Comparison of ENCODE assay signal across 27 cellular contexts in the genomic region with DNA sequence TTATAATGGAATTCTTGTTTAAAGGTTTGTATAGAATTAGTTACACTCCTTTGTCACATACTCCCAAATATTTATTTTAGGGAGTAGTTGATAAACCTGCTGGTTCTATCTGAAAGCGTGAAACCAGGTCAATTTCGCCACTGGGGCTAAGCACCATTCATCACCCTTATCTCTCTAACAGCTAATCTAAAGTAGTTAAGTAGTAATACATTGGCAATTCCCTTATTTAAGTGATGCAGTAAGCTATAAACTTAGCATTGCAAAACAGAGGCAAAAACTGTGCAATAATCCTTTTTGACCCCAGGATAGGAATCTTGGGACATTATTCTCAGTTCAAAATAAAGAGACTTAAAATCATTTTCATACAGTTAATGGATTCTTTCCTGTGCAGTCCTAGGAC. TPM values are rescaled to one million over a fixed set of nuclear protein-coding genes. Genes with fewer than 3 reads are reported as not detected.
DNase-seq lines count a peak whose midpoint lies in the region; ATAC-seq and TF ChIP-seq lines count a peak whose summit lies in the region.
"Had no signal": no experiment of that assay in that cellular context is flagged by ENCODE, and none has a peak within 500 bp of the region (broad histone marks: within the 10 kb centered on the region; RNA-seq: fewer than 3 reads in every experiment).

No MANE protein-coding gene starts in this region.

- no peak for TF ChIP-seq POLR2A in adrenal gland (IDR thresholded peaks at IDR 0.05)

- POLR2A ChIA-PET in HEK293T (lab: Yijun Ruan, JAX) = interaction anchor here (2.2 kb wide), 1 partner anchor 34 kb away, joined by 10 read pairs; a partner anchor contains a TSS

- TF ChIP-seq CTCF in left lung (IDR thresholded peaks at IDR 0.05) = no peak
- no peak for TF ChIP-seq CTCF in upper lobe of right lung (IDR thresholded peaks at IDR 0.05)
- no peak for TF ChIP-seq CTCF in adrenal gland (IDR thresholded peaks at IDR 0.05)

- DNase-seq in HEK293T (ENCODE audit: extremely low spot score) (peak; percentile 24), amniotic epithelial cell (ENCODE audit: low read depth) (peak; percentile 39), left lung (no peak), upper lobe of right lung (no peak), adrenal gland (no peak), NCI-H2227 (lab: John Stamatoyannopoulos, UW; ENCODE audit: unreplicated experiment) (no peak), LoVo (ENCODE audit: low spot score) (no peak), NCI-H2171 treated with DMSO at 0.1 percent for 48 hours (lab: John Stamatoyannopoulos, UW) (no peak)
- DNase-seq: BE2C; Calu3; CD8-positive, alpha-beta memory T cell; DMS153; DND-41; H7; HFFc6; IMR-90; KG1; MM.1S; NCI-H1694 treated with DMSO at 0.1 percent for 48 hours; NCI-H2081; NCI-H2171; NCI-H446; NCI-H524 treated with DMSO at 0.1 percent for 48 hours; NCI-H774; SIG-M5 had no signal

- H3K4me1 ChIP-seq in left lung (peaks cover 5 to 16% of the 10 kb centered on the region in 2 donors), upper lobe of right lung (peaks cover 14% of the 10 kb centered on the region), adrenal gland (replicated peaks in 1 of 2) (peaks cover 0 to 10% of the 10 kb centered on the region in 2 donors)
- H3K4me1 ChIP-seq: A549 had no signal

- CTCF ChIA-PET in HEK293T (lab: Yijun Ruan, JAX) = interaction anchor here (0.7 kb wide), 1 partner anchor 13 kb away, joined by 3 read pairs; no protein-coding TSS in a partner anchor

- WGBS in adrenal gland, 4 donors = 76 to 87% (median 82%) methylated on average over 2 of the region's 2 CpGs

- H3K9me3 ChIP-seq in left lung = no peaks in the 10 kb centered on the region
- H3K9me3 ChIP-seq in upper lobe of right lung = no peaks in the 10 kb centered on the region
- no peaks in the 10 kb centered on the region for H3K9me3 ChIP-seq in adrenal gland (replicated peaks in 1 of 3)
- H3K9me3 ChIP-seq: A549, BE2C had no signal

- ATAC-seq in left lung (peak; percentile 37), upper lobe of right lung (peak; percentile 56)
- ATAC-seq: A549, SK-N-SH treated with all-trans-retinoic acid at 6 μM for 48 hours had no signal

- peak overlapping the region in 1 of 2 donors; percentile 27 for H3K27ac ChIP-seq in left lung
- peak overlapping the region; percentile 32 for H3K27ac ChIP-seq in upper lobe of right lung
- no peak overlapping the region for H3K27ac ChIP-seq in adrenal gland
- H3K27ac ChIP-seq: A549 had no signal

- H3K4me3 ChIP-seq in left lung = no peak overlapping the region
- no peak overlapping the region for H3K4me3 ChIP-seq in upper lobe of right lung
- no peak overlapping the region for H3K4me3 ChIP-seq in adrenal gland
- H3K4me3 ChIP-seq: A549 had no signal

- H3K27me3 ChIP-seq in left lung (no peaks in the 10 kb centered on the region), upper lobe of right lung (no peaks in the 10 kb centered on the region), adrenal gland (no peaks in the 10 kb centered on the region)
- H3K27me3 ChIP-seq: BE2C had no signal

- H3K36me3 ChIP-seq in left lung (no peaks in the 10 kb centered on the region), upper lobe of right lung (no peaks in the 10 kb centered on the region), adrenal gland (replicated peaks in 1 of 2) (no peaks in the 10 kb centered on the region)
- H3K36me3 ChIP-seq: BE2C had no signal

- intact Hi-C loops in left lung (cut with DNase I) (no loop called here), upper lobe of right lung (cut with DNase I) (no loop called here), adrenal gland (cut with DNase I) (no loop called here)

TF ChIP-seq in HEK293T, 16 proteins besides CTCF, POLR2A, EP300 and RAD21:
- TF ChIP-seq SUZ12 (IDR thresholded peaks at IDR 0.05) (no peak), LEF1 (IDR thresholded peaks at IDR 0.05; ENCODE audit: borderline replicate concordance) (no peak), ARNT (IDR thresholded peaks at IDR 0.05) (no peak), HDGF (IDR thresholded peaks at IDR 0.05; ENCODE audit: borderline replicate concordance) (no peak), CTBP1 (IDR thresholded peaks at IDR 0.05; ENCODE audit: borderline replicate concordance) (no peak), ELF4 (IDR thresholded peaks at IDR 0.05) (no peak), FOXM1 (IDR thresholded peaks at IDR 0.05; ENCODE audit: borderline replicate concordance) (no peak), ZNF384 (IDR thresholded peaks at IDR 0.05) (no peak), NFRKB (IDR thresholded peaks at IDR 0.05) (no peak), TARDBP (IDR thresholded peaks at IDR 0.05) (no peak), FOXK2 (IDR thresholded peaks at IDR 0.05) (no peak), BHLHE40 (IDR thresholded peaks at IDR 0.05; ENCODE audit: borderline replicate concordance) (no peak), FOXA1 (IDR thresholded peaks at IDR 0.05) (no peak)
- TF ChIP-seq, protein P1, sequence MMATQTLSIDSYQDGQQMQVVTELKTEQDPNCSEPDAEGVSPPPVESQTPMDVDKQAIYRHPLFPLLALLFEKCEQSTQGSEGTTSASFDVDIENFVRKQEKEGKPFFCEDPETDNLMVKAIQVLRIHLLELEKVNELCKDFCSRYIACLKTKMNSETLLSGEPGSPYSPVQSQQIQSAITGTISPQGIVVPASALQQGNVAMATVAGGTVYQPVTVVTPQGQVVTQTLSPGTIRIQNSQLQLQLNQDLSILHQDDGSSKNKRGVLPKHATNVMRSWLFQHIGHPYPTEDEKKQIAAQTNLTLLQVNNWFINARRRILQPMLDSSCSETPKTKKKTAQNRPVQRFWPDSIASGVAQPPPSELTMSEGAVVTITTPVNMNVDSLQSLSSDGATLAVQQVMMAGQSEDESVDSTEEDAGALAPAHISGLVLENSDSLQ (IDR thresholded peaks at IDR 0.05) = no peak

RNA-seq across cellular contexts. Expression of a gene that starts 33.7 kb away (rescaled TPM):
- total RNA-seq in left lung = 10 to 100 TPM; 59.0 to 64.0 TPM
- total RNA-seq in upper lobe of right lung = 69.9 TPM
- total RNA-seq in adrenal gland = 10 to 100 TPM; 13.6 to 22.3 (median 18.3) TPM
- polyA plus RNA-seq in adrenal gland = 10 to 100 TPM in 1 of 3 donors, 1 to 10 TPM in 2; 3.9 to 11.8 (median 5.1) TPM

Comparison
In these comparisons a context has a peak if more than half of its experiments do, and no peak if none do; other contexts are left out.
1. DNase-seq: peak in HEK293T (single experiment) and amniotic epithelial cell (single experiment); none in left lung (0 of 2), upper lobe of right lung (single experiment), adrenal gland (0 of 7), NCI-H2227 (single experiment), LoVo (single experiment) and NCI-H2171 treated with DMSO at 0.1 percent for 48 hours (single experiment).